1 cellular context compared by ENCODE assay signal in genomic region chr10:116961305-116962251, GRCh38.
TF ChIP-seq lines count a peak whose summit lies in the region.

No MANE protein-coding gene starts in this region.

TF ChIP-seq in HEK293, 187 proteins besides CTCF, POLR2A, EP300 and RAD21 (continued from another document and continues in another):
- TF ChIP-seq ZNF488 (tag by site-specific recombination; IDR thresholded peaks at IDR 0.05) (no peak), ZNF366 (tag by site-specific recombination; conservative IDR thresholded peaks at IDR 0.05) (peak; percentile 44; the same call in 1 of the 2 replicates), ZNF837 (tag by site-specific recombination; IDR thresholded peaks at IDR 0.05) (no peak), ZNF248 (tag by site-specific recombination; IDR thresholded peaks at IDR 0.05) (no peak), ZNF350 (tag by site-specific recombination; IDR thresholded peaks at IDR 0.05) (no peak), ZNF664 (tag by site-specific recombination; IDR thresholded peaks at IDR 0.05) (no peak), ZEB2 (tag by site-specific recombination; IDR thresholded peaks at IDR 0.05) (peak; percentile 53), ELK4 (IDR thresholded peaks at IDR 0.05; ENCODE audit: borderline replicate concordance, low read depth, low read length) (no peak), ZFP3 (tag by site-specific recombination; IDR thresholded peaks at IDR 0.05; ENCODE audit: low read depth) (no peak), OVOL3 (tag by site-specific recombination; IDR thresholded peaks at IDR 0.05) (no peak), ZNF670 (tag by site-specific recombination; IDR thresholded peaks at IDR 0.05; ENCODE audit: low read depth) (no peak), ZNF16 (tag by site-specific recombination; IDR thresholded peaks at IDR 0.05; ENCODE audit: low read depth) (no peak), ZNF138 (tag by site-specific recombination; IDR thresholded peaks at IDR 0.05; ENCODE audit: borderline replicate concordance) (no peak), ZNF416 (tag by site-specific recombination; IDR thresholded peaks at IDR 0.05) (no peak), ZNF843 (tag by site-specific recombination; IDR thresholded peaks at IDR 0.05) (no peak), ZNF514 (tag by site-specific recombination; IDR thresholded peaks at IDR 0.05) (no peak), ZNF449 (tag by site-specific recombination; IDR thresholded peaks at IDR 0.05) (peak; percentile 49; the same call in 1 of the 2 replicates), ZNF175 (tag by site-specific recombination; IDR thresholded peaks at IDR 0.05) (no peak), ZNF830 (tag by site-specific recombination; IDR thresholded peaks at IDR 0.05; ENCODE audit: low read depth) (no peak), ZNF600 (tag by site-specific recombination; IDR thresholded peaks at IDR 0.05) (no peak), ZNF48 (tag by site-specific recombination; IDR thresholded peaks at IDR 0.05) (no peak), WT1 (tag by site-specific recombination; IDR thresholded peaks at IDR 0.05) (peak; percentile 63), ZNF148 (tag by site-specific recombination; IDR thresholded peaks at IDR 0.05; ENCODE audit: borderline replicate concordance) (no peak), ZNF555 (tag by site-specific recombination; conservative IDR thresholded peaks at IDR 0.05) (no peak), ZBTB21 (tag by site-specific recombination; IDR thresholded peaks at IDR 0.05) (no peak), ZNF707 (tag by site-specific recombination; IDR thresholded peaks at IDR 0.05) (no peak)
- TF ChIP-seq, protein P1, sequence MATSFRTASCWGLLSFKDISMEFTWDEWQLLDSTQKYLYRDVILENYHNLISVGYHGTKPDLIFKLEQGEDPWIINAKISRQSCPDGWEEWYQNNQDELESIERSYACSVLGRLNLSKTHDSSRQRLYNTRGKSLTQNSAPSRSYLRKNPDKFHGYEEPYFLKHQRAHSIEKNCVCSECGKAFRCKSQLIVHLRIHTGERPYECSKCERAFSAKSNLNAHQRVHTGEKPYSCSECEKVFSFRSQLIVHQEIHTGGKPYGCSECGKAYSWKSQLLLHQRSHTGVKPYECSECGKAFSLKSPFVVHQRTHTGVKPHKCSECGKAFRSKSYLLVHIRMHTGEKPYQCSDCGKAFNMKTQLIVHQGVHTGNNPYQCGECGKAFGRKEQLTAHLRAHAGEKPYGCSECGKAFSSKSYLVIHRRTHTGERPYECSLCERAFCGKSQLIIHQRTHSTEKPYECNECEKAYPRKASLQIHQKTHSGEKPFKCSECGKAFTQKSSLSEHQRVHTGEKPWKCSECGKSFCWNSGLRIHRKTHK (tag by site-specific recombination; IDR thresholded peaks at IDR 0.05): no peak
- TF ChIP-seq, protein P2, sequence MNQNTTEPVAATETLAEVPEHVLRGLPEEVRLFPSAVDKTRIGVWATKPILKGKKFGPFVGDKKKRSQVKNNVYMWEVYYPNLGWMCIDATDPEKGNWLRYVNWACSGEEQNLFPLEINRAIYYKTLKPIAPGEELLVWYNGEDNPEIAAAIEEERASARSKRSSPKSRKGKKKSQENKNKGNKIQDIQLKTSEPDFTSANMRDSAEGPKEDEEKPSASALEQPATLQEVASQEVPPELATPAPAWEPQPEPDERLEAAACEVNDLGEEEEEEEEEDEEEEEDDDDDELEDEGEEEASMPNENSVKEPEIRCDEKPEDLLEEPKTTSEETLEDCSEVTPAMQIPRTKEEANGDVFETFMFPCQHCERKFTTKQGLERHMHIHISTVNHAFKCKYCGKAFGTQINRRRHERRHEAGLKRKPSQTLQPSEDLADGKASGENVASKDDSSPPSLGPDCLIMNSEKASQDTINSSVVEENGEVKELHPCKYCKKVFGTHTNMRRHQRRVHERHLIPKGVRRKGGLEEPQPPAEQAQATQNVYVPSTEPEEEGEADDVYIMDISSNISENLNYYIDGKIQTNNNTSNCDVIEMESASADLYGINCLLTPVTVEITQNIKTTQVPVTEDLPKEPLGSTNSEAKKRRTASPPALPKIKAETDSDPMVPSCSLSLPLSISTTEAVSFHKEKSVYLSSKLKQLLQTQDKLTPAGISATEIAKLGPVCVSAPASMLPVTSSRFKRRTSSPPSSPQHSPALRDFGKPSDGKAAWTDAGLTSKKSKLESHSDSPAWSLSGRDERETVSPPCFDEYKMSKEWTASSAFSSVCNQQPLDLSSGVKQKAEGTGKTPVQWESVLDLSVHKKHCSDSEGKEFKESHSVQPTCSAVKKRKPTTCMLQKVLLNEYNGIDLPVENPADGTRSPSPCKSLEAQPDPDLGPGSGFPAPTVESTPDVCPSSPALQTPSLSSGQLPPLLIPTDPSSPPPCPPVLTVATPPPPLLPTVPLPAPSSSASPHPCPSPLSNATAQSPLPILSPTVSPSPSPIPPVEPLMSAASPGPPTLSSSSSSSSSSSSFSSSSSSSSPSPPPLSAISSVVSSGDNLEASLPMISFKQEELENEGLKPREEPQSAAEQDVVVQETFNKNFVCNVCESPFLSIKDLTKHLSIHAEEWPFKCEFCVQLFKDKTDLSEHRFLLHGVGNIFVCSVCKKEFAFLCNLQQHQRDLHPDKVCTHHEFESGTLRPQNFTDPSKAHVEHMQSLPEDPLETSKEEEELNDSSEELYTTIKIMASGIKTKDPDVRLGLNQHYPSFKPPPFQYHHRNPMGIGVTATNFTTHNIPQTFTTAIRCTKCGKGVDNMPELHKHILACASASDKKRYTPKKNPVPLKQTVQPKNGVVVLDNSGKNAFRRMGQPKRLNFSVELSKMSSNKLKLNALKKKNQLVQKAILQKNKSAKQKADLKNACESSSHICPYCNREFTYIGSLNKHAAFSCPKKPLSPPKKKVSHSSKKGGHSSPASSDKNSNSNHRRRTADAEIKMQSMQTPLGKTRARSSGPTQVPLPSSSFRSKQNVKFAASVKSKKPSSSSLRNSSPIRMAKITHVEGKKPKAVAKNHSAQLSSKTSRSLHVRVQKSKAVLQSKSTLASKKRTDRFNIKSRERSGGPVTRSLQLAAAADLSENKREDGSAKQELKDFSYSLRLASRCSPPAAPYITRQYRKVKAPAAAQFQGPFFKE (tag by site-specific recombination; IDR thresholded peaks at IDR 0.05; ENCODE audit: borderline replicate concordance): no peak
- TF ChIP-seq, protein P3, sequence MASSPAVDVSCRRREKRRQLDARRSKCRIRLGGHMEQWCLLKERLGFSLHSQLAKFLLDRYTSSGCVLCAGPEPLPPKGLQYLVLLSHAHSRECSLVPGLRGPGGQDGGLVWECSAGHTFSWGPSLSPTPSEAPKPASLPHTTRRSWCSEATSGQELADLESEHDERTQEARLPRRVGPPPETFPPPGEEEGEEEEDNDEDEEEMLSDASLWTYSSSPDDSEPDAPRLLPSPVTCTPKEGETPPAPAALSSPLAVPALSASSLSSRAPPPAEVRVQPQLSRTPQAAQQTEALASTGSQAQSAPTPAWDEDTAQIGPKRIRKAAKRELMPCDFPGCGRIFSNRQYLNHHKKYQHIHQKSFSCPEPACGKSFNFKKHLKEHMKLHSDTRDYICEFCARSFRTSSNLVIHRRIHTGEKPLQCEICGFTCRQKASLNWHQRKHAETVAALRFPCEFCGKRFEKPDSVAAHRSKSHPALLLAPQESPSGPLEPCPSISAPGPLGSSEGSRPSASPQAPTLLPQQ (tag by site-specific recombination; IDR thresholded peaks at IDR 0.05): no peak
- TF ChIP-seq, protein P4, sequence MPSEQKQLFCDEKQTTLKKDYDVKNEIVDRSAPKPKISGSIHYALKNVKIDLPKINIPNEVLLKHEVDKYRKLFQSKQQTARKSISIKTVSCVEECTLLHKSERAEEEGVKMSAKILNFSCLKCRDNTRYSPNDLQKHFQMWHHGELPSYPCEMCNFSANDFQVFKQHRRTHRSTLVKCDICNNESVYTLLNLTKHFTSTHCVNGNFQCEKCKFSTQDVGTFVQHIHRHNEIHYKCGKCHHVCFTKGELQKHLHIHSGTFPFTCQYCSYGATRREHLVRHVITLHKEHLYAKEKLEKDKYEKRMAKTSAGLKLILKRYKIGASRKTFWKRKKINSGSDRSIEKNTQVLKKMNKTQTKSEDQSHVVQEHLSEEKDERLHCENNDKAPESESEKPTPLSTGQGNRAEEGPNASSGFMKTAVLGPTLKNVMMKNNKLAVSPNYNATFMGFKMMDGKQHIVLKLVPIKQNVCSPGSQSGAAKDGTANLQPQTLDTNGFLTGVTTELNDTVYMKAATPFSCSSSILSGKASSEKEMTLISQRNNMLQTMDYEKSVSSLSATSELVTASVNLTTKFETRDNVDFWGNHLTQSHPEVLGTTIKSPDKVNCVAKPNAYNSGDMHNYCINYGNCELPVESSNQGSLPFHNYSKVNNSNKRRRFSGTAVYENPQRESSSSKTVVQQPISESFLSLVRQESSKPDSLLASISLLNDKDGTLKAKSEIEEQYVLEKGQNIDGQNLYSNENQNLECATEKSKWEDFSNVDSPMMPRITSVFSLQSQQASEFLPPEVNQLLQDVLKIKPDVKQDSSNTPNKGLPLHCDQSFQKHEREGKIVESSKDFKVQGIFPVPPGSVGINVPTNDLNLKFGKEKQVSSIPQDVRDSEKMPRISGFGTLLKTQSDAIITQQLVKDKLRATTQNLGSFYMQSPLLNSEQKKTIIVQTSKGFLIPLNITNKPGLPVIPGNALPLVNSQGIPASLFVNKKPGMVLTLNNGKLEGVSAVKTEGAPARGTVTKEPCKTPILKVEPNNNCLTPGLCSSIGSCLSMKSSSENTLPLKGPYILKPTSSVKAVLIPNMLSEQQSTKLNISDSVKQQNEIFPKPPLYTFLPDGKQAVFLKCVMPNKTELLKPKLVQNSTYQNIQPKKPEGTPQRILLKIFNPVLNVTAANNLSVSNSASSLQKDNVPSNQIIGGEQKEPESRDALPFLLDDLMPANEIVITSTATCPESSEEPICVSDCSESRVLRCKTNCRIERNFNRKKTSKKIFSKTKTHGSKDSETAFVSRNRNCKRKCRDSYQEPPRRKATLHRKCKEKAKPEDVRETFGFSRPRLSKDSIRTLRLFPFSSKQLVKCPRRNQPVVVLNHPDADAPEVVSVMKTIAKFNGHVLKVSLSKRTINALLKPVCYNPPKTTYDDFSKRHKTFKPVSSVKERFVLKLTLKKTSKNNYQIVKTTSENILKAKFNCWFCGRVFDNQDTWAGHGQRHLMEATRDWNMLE (tag by site-specific recombination; conservative IDR thresholded peaks at IDR 0.05; ENCODE audit: low read depth): no peak
- TF ChIP-seq, protein P5, sequence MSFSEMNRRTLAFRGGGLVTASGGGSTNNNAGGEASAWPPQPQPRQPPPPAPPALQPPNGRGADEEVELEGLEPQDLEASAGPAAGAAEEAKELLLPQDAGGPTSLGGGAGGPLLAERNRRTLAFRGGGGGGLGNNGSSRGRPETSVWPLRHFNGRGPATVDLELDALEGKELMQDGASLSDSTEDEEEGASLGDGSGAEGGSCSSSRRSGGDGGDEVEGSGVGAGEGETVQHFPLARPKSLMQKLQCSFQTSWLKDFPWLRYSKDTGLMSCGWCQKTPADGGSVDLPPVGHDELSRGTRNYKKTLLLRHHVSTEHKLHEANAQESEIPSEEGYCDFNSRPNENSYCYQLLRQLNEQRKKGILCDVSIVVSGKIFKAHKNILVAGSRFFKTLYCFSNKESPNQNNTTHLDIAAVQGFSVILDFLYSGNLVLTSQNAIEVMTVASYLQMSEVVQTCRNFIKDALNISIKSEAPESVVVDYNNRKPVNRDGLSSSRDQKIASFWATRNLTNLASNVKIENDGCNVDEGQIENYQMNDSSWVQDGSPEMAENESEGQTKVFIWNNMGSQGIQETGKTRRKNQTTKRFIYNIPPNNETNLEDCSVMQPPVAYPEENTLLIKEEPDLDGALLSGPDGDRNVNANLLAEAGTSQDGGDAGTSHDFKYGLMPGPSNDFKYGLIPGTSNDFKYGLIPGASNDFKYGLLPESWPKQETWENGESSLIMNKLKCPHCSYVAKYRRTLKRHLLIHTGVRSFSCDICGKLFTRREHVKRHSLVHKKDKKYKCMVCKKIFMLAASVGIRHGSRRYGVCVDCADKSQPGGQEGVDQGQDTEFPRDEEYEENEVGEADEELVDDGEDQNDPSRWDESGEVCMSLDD (tag by site-specific recombination; IDR thresholded peaks at IDR 0.05): no peak
